ENCODE assay signal across 21 cellular contexts in genomic region chr2:189086710-189087109, GRCh38.
DNase-seq lines count a peak whose midpoint lies in the region; ATAC-seq, FAIRE-seq and TF ChIP-seq lines count a peak whose summit lies in the region.
"Had no signal": no experiment of that assay in that cellular context is flagged by ENCODE, and none has a peak within 500 bp of the region (broad histone marks: within the 10 kb centered on the region; RNA-seq: fewer than 3 reads in every experiment).

No MANE protein-coding gene starts in this region.

- H3K9me3 ChIP-seq in A549: no peaks in the 10 kb centered on the region
- H3K9me3 ChIP-seq in body of pancreas: no peaks in the 10 kb centered on the region
- H3K9me3 ChIP-seq: esophagus squamous epithelium, neutrophil, upper lobe of left lung had no signal

- no peak for TF ChIP-seq RAD21 in A549 (conservative IDR thresholded peaks at IDR 0.05 in 1 of 2, IDR thresholded peaks at IDR 0.05 in 1 of 2)

- H3K4me2 ChIP-seq in A549: peak overlapping the region; percentile 6; the same call in 1 of the 3 replicates

- no peak overlapping the region for H3K4me3 Mint-ChIP-seq in WTC11

- no peaks in the 10 kb centered on the region for H3K9me3 Mint-ChIP-seq in WTC11

- TF ChIP-seq EP300 in A549 (IDR thresholded peaks at IDR 0.05): no peak

- H3K4me3 ChIP-seq in A549 (no peak overlapping the region), brain microvascular endothelial cell (ENCODE audit: low read depth, low read length) (no peak overlapping the region), body of pancreas (no peak overlapping the region)
- H3K4me3 ChIP-seq: esophagus squamous epithelium, upper lobe of left lung had no signal

- H3K27me3 ChIP-seq in brain microvascular endothelial cell (replicated peaks) (no peaks in the 10 kb centered on the region), body of pancreas (no peaks in the 10 kb centered on the region)
- H3K27me3 ChIP-seq: esophagus squamous epithelium, neutrophil, upper lobe of left lung had no signal

- no peak for FAIRE-seq in A549 (lab: Jason Lieb, UNC)
- FAIRE-seq: GM12891 had no signal

- H3K4me1 Mint-ChIP-seq in WTC11: peaks cover 13% of the 10 kb centered on the region

- TF ChIP-seq CTCF in A549 (IDR thresholded peaks at IDR 0.05): no peak
- no peak for TF ChIP-seq CTCF in brain microvascular endothelial cell (IDR thresholded peaks at IDR 0.05; ENCODE audit: low read depth, low read length, missing control alignments)
- TF ChIP-seq CTCF in WTC11 (IDR thresholded peaks at IDR 0.05): no peak
- no peak for TF ChIP-seq CTCF in body of pancreas (IDR thresholded peaks at IDR 0.05)

- ATAC-seq in A549: no peak
- no peak for ATAC-seq in WTC11
- ATAC-seq in body of pancreas: no peak
- ATAC-seq: left lobe of liver, Panc1 had no signal

- CTCF ChIA-PET in A549 (lab: Yijun Ruan, JAX) (interaction anchor here (5.1 kb wide), 1 partner anchor 7 kb away, joined by 21 read pairs; no protein-coding TSS in a partner anchor), WTC11 (lab: Charles Lee) (interaction anchor here (0.6 kb wide), 1 partner anchor 207 kb away, joined by 5 read pairs; no protein-coding TSS in a partner anchor)

- DNase-seq in A549 (ENCODE audit: low read depth in 1 of 2, low spot score in 1 of 2) (no peak), HT1080 (ENCODE audit: low read depth) (peak; percentile 50), brain microvascular endothelial cell (peak; percentile 25), kidney glomerular epithelial cell (lab: John Stamatoyannopoulos, UW) (peak; percentile 16), AML-193 (lab: John Stamatoyannopoulos, UW) (no peak), DMS79 treated with DMSO at 0.1 percent for 48 hours (lab: John Stamatoyannopoulos, UW) (no peak), WTC11 (ENCODE audit: low spot score) (no peak), body of pancreas (no peak)
- DNase-seq: activated naive CD4-positive, alpha-beta T cell; DMS153; esophagus squamous epithelium; H7; NCI-H1092; NCI-H510A treated with DMSO at 0.1 percent for 48 hours; stimulated activated CD4-positive, alpha-beta T cell treated with anti-CD3 and anti-CD28 coated beads, Interleukin-12 subunit alpha, Interleukin-12 subunit beta, amount 100 ng/mL, for 4 hours; T1000 had no signal

- H3K27ac Mint-ChIP-seq in WTC11: no peak overlapping the region

- H3K36me3 ChIP-seq in brain microvascular endothelial cell (replicated peaks) (peaks cover 61% of the 10 kb centered on the region), body of pancreas (replicated peaks in 1 of 2; ENCODE audit: insufficient read depth in 1 of 2, low read depth in 2 of 2) (no peaks in the 10 kb centered on the region)
- H3K36me3 ChIP-seq: neutrophil, upper lobe of left lung had no signal

- TF ChIP-seq POLR2A in A549 (IDR thresholded peaks at IDR 0.05; ENCODE audit: low read length) (no peak), body of pancreas (IDR thresholded peaks at IDR 0.05) (no peak)

- H3K36me3 Mint-ChIP-seq in WTC11: no peaks in the 10 kb centered on the region

- 37% methylated on average over 2 of the region's 2 CpGs for WGBS in A549 (ENCODE audit: missing lambda C conversion rate)
- 60 to 66% methylated on average over 2 of the region's 2 CpGs for WGBS in body of pancreas, 2 donors

- POLR2A ChIA-PET in A549 (lab: Yijun Ruan, JAX) (no interaction called here), WTC11 (lab: Charles Lee) (no interaction called here)

- intact Hi-C loops in body of pancreas (cut with DNase I): no loop called here

- in situ Hi-C loops in brain microvascular endothelial cell (cut with HindIII; ENCODE audit: low pct_ligation_motif_present, low sequenced_read_pairs): no loop called here

- H3K27me3 Mint-ChIP-seq in WTC11 (ENCODE audit: low read depth): no peaks in the 10 kb centered on the region

- H3K27ac ChIP-seq in A549: peak overlapping the region in 1 of 2 experiments; percentile 17; a peak in 1 of 6 replicates
- H3K27ac ChIP-seq in brain microvascular endothelial cell: peak overlapping the region; percentile 51
- no peak overlapping the region for H3K27ac ChIP-seq in body of pancreas
- H3K27ac ChIP-seq: neutrophil, upper lobe of left lung had no signal

- H3K4me1 ChIP-seq in A549 (peaks cover 19% of the 10 kb centered on the region), body of pancreas (no peaks in the 10 kb centered on the region)
- H3K4me1 ChIP-seq: esophagus squamous epithelium, upper lobe of left lung had no signal

TF ChIP-seq in A549, 52 proteins besides CTCF, POLR2A, EP300 and RAD21:
- TF ChIP-seq CHD4 (IDR thresholded peaks at IDR 0.05; ENCODE audit: borderline replicate concordance): no peak
- peak; percentile 26; the same call in 1 of the 2 replicates for TF ChIP-seq GATA3 (IDR thresholded peaks at IDR 0.05; ENCODE audit: borderline replicate concordance)

TF ChIP-seq in WTC11, 78 proteins besides CTCF, POLR2A, EP300 and RAD21:
- no peak for TF ChIP-seq E2F1 (CRISPR knock-in tag; IDR thresholded peaks at IDR 0.05)
- TF ChIP-seq GABPB1 (CRISPR knock-in tag; IDR thresholded peaks at IDR 0.05): no peak

Comparison
In these comparisons a context has a peak if more than half of its experiments do, and no peak if none do; other contexts are left out.
1. DNase-seq: peak in HT1080 (single experiment), brain microvascular endothelial cell (single experiment) and kidney glomerular epithelial cell (single experiment); none in A549 (0 of 2), AML-193 (0 of 2), DMS79 treated with DMSO at 0.1 percent for 48 hours (single experiment), WTC11 (single experiment) and body of pancreas (0 of 4).